In the genomic region with DNA sequence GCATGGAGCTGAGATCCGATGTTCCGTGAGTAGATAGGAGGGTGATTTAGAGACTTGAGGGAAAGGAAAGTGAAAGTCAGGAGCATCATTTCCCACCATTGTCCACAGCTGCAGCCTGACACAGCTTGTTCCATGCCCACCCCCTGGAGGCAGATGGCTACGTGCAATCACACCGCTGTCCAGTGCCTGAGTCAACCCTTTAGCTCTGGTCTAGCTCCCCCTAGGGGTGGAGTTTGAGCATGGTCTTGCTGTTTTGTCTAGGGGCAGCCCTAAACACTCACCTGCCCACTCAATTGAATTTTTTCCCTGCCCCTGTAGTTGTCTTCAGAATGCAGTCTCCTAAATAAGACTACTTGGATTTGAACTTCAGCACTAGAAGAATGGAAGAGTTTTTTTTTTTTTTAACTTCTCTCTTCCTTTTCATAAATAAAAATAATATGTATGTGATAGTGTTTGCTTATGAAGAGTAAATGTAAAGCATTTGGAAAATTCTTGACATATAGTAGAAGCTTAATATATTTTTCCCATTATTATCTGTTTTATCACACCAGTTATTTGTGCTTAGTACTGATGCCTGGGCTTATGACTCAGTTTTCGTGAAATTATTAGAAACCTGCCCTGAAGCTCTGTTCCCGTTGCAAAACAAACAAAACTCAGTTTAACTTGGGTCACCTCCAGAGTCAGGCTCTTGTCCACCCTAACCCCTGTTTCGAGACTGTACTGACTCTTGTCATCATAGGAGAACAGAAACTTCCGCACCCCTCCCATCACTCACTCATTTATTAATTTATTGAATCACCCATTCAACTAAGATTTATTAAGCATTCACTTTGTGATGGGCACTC, we compare ENCODE assay signal across 8 cellular contexts.
DNase-seq lines count a peak whose midpoint lies in the region; ATAC-seq, FAIRE-seq and TF ChIP-seq lines count a peak whose summit lies in the region.

No MANE protein-coding gene starts in this region.

- H3K36me3 ChIP-seq in brain microvascular endothelial cell (replicated peaks): no peaks in the 10 kb centered on the region
- H3K36me3 ChIP-seq in kidney (ENCODE audit: control insufficient read depth in 1 of 2, insufficient read depth in 2 of 2, low read length in 2 of 2): no peaks in the 10 kb centered on the region
- no peaks in the 10 kb centered on the region for H3K36me3 ChIP-seq in subcutaneous abdominal adipose tissue (ENCODE audit: control insufficient read depth in 5 of 5, insufficient read depth in 5 of 5, low read length in 5 of 5)

- H3K4me1 ChIP-seq in kidney (ENCODE audit: control insufficient read depth in 1 of 2, insufficient read depth in 1 of 2, low read depth in 1 of 2, low read length in 2 of 2) (peaks cover 0 to 4% of the 10 kb centered on the region in 2 donors), subcutaneous abdominal adipose tissue (ENCODE audit: control insufficient read depth in 5 of 5, insufficient read depth in 5 of 5, low read length in 5 of 5) (peaks cover 2 to 12% (median 8%) of the 10 kb centered on the region in 5 donors)

- H3K9ac ChIP-seq in kidney (ENCODE audit: low read length in 2 of 2) (no peak overlapping the region), subcutaneous abdominal adipose tissue (ENCODE audit: low read length in 5 of 5) (no peak overlapping the region)

- DNase-seq in ELF-1 (ENCODE audit: low read depth, low spot score) (peak; percentile 89), HK-2 (ENCODE audit: unreplicated experiment) (peak; percentile 71), NOMO-1 treated with dmso at 0.1 percent for 144 hours (lab: John Stamatoyannopoulos, UW; ENCODE audit: unreplicated experiment) (peak; percentile 12), brain microvascular endothelial cell (peak; percentile 81), kidney (peak; percentile 84), cerebellum (ENCODE audit: low spot score) (no peak)

- no peaks in the 10 kb centered on the region for H3K27me3 ChIP-seq in brain microvascular endothelial cell (replicated peaks)
- H3K27me3 ChIP-seq in subcutaneous abdominal adipose tissue (ENCODE audit: control insufficient read depth in 5 of 5, insufficient read depth in 4 of 5, low read length in 5 of 5): no peaks in the 10 kb centered on the region

- peak; percentile 37 for ATAC-seq in GM19468 (IDR thresholded peaks at IDR 0.05; ENCODE audit: extremely low read depth, unreplicated experiment)

- in situ Hi-C loops in brain microvascular endothelial cell (cut with HindIII; ENCODE audit: low pct_ligation_motif_present, low sequenced_read_pairs): no loop called here

- FAIRE-seq in kidney (lab: Jason Lieb, UNC): no peak

- TF ChIP-seq CTCF in brain microvascular endothelial cell (IDR thresholded peaks at IDR 0.05; ENCODE audit: low read depth, low read length, missing control alignments) (peak; percentile 99), kidney (IDR thresholded peaks at IDR 0.05; ENCODE audit: borderline replicate concordance, extremely low read depth, insufficient read depth) (peak; percentile 83)

- intact Hi-C loops in kidney (cut with DNase I): no loop called here

- no peaks in the 10 kb centered on the region for H3K9me3 ChIP-seq in kidney (ENCODE audit: control insufficient read depth in 1 of 2, low read length in 2 of 2)
- no peaks in the 10 kb centered on the region for H3K9me3 ChIP-seq in subcutaneous abdominal adipose tissue (ENCODE audit: control insufficient read depth in 5 of 5, low read length in 5 of 5)

- H3K27ac ChIP-seq in brain microvascular endothelial cell: no peak overlapping the region
- no peak overlapping the region for H3K27ac ChIP-seq in kidney (ENCODE audit: low read depth in 2 of 2, low read length in 2 of 2)
- H3K27ac ChIP-seq in subcutaneous abdominal adipose tissue (ENCODE audit: low read depth, low read length): no peak overlapping the region

- no peak overlapping the region for H3K4me3 ChIP-seq in brain microvascular endothelial cell (ENCODE audit: low read depth, low read length)
- H3K4me3 ChIP-seq in kidney (ENCODE audit: low read length in 2 of 2): peak overlapping the region in 1 of 2 donors; percentile 24
- H3K4me3 ChIP-seq in subcutaneous abdominal adipose tissue (ENCODE audit: low read depth in 1 of 5, low read length in 5 of 5): peak overlapping the region in 4 of 5 donors; percentile 15 to 47 (median 29)
